Comparison of ENCODE assay signal across 18 cellular contexts in the genomic region with DNA sequence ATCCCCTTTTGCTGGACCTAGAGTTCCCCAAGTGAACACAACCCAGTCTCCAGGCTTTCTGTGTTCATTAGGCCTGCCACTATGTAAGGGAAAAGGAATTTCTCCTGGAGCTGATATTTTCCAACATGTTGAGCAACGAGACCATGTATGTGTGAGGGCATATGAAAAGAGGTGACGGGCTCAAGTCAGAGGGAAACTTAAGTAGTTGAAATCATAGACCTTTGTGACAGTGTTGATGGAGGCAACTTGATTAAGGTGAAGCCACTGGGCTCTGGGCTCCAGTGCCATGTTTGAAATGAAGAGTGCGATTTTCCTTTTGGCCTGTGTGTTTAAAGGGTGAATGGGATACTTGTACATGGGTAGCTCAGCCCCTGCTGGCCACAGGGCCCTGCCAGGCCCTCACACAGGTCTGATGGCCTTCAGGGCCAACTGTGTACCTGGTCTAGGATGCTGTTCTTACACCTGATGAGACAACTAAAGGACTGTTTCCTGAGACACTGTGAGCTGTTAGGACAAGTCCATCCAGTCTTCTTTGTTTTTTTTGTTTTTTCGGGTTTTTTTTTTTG. TPM values are rescaled to one million over a fixed set of nuclear protein-coding genes. Genes with fewer than 3 reads are reported as not detected.
DNase-seq lines count a peak whose midpoint lies in the region; ATAC-seq, FAIRE-seq and TF ChIP-seq lines count a peak whose summit lies in the region.
"Had no signal": no experiment of that assay in that cellular context is flagged by ENCODE, and none has a peak within 500 bp of the region (broad histone marks: within the 10 kb centered on the region; RNA-seq: fewer than 3 reads in every experiment).

No MANE protein-coding gene starts in this region.

- H3K27me3 Mint-ChIP-seq in CD8-positive, alpha-beta memory T cell: no peaks in the 10 kb centered on the region

- CTCF ChIA-PET in A549 (lab: Yijun Ruan, JAX): interaction anchor here (0.7 to 3.4 kb wide), 10 partner anchors 8 to 736 kb away, joined by 3 to 17 read pairs (median 3); no protein-coding TSS in a partner anchor
- CTCF ChIA-PET in CD8-positive, alpha-beta memory T cell (lab: Charles Lee): interaction anchor here (1.2 kb wide), 1 partner anchor 716 kb away, joined by 5 read pairs; no protein-coding TSS in a partner anchor

- no peak for TF ChIP-seq POLR2A in A549 (IDR thresholded peaks at IDR 0.05; ENCODE audit: low read length)
- TF ChIP-seq POLR2A in GM12892 (IDR thresholded peaks at IDR 0.05; ENCODE audit: low read depth, low read length): no peak
- no peak for TF ChIP-seq POLR2A in ovary (IDR thresholded peaks at IDR 0.05)

- H3K36me3 ChIP-seq in CD8-positive, alpha-beta memory T cell (ENCODE audit: insufficient read depth, low read length): no peaks in the 10 kb centered on the region
- H3K36me3 ChIP-seq in bronchial epithelial cell (ENCODE audit: control insufficient read depth, insufficient read depth, low read length): peaks cover 3% of the 10 kb centered on the region
- no peaks in the 10 kb centered on the region for H3K36me3 ChIP-seq in ovary

- no peak overlapping the region for H3K4me2 ChIP-seq in A549

- 91% methylated on average over 4 of the region's 4 CpGs for WGBS in A549 (ENCODE audit: missing lambda C conversion rate)
- 91 to 94% (median 93%) methylated on average over 4 of the region's 4 CpGs for WGBS in ovary, 3 donors

- H3K4me1 Mint-ChIP-seq in CD8-positive, alpha-beta memory T cell: peaks cover 36 to 41% (median 37%) of the 10 kb centered on the region in 3 donors

- no peak for FAIRE-seq in A549 (lab: Jason Lieb, UNC)
- no peak for FAIRE-seq in bronchial epithelial cell (lab: Jason Lieb, UNC)
- FAIRE-seq in GM12892 (lab: Jason Lieb, UNC): no peak
- FAIRE-seq: islet of Langerhans had no signal

- TF ChIP-seq RAD21 in A549 (conservative IDR thresholded peaks at IDR 0.05 in 1 of 2, IDR thresholded peaks at IDR 0.05 in 1 of 2): no peak

- no peaks in the 10 kb centered on the region for H3K9me3 ChIP-seq in A549
- H3K9me3 ChIP-seq in CD8-positive, alpha-beta memory T cell (ENCODE audit: low read length): no peaks in the 10 kb centered on the region
- no peaks in the 10 kb centered on the region for H3K9me3 ChIP-seq in ovary
- H3K9me3 ChIP-seq: heart left ventricle had no signal

- TF ChIP-seq EP300 in A549 (IDR thresholded peaks at IDR 0.05): no peak
- TF ChIP-seq EP300 in ovary (IDR thresholded peaks at IDR 0.05): no peak

- no peak overlapping the region for H3K4me3 Mint-ChIP-seq in CD8-positive, alpha-beta memory T cell
- H3K4me3 Mint-ChIP-seq: H9, memory B cell, WTC11 had no signal

- ATAC-seq in A549: peak; percentile 35 to 37; a peak in 5 of 6 replicates
- ATAC-seq in GM21717 (IDR thresholded peaks at IDR 0.05; ENCODE audit: unreplicated experiment): no peak
- ATAC-seq in HG02884 (IDR thresholded peaks at IDR 0.05; ENCODE audit: unreplicated experiment): no peak

- H3K9me3 Mint-ChIP-seq in CD8-positive, alpha-beta memory T cell: no peaks in the 10 kb centered on the region
- H3K9me3 Mint-ChIP-seq: H9, memory B cell, WTC11 had no signal

- peak overlapping the region in 1 of 2 experiments; percentile 6; a peak in 1 of 6 replicates for H3K27ac ChIP-seq in A549
- H3K27ac ChIP-seq in CD8-positive, alpha-beta memory T cell (ENCODE audit: low read depth, low read length): no peak overlapping the region
- H3K27ac ChIP-seq in ovary: no peak overlapping the region

- H3K4me1 ChIP-seq in A549 (peaks cover 25% of the 10 kb centered on the region; the same call in 2 of the 3 replicates), ovary (ENCODE audit: insufficient read depth) (peaks cover 7% of the 10 kb centered on the region)
- peaks cover 23% of the 10 kb centered on the region for H3K4me1 ChIP-seq in CD8-positive, alpha-beta memory T cell (ENCODE audit: insufficient read depth, low read length)

- H3K27ac Mint-ChIP-seq in CD8-positive, alpha-beta memory T cell: peak overlapping the region in 7 of 8 donors; percentile 40 to 82 (median 66)
- H3K27ac Mint-ChIP-seq: memory B cell, WTC11 had no signal

- intact Hi-C loops in ovary (cut with DNase I): no loop called here

- no peak overlapping the region for H3K4me3 ChIP-seq in A549
- H3K4me3 ChIP-seq in CD8-positive, alpha-beta memory T cell (ENCODE audit: low read length): no peak overlapping the region
- H3K4me3 ChIP-seq in bronchial epithelial cell (ENCODE audit: low read depth, low read length): no peak overlapping the region
- H3K4me3 ChIP-seq in ovary: no peak overlapping the region
- H3K4me3 ChIP-seq: coronary artery, heart left ventricle had no signal

- no peak for DNase-seq in A549 (ENCODE audit: low read depth in 1 of 2, low spot score in 1 of 2)
- no peak for DNase-seq in CD8-positive, alpha-beta memory T cell
- DNase-seq in bronchial epithelial cell (ENCODE audit: low read depth): no peak
- DNase-seq in mesenteric fat pad (ENCODE audit: low spot score): peak; percentile 33
- DNase-seq in GM12892 (ENCODE audit: insufficient read length): no peak
- no peak for DNase-seq in ovary
- DNase-seq: activated CD8-positive, alpha-beta memory T cell treated with anti-CD3 and anti-CD28 coated beads, Interleukin-2, amount 50 U/mL, for 48 hours; H9; heart left ventricle; Karpas-422; NCI-H1105 treated with DMSO at 0.1 percent for 48 hours; stimulated activated CD4-positive, alpha-beta T cell treated with anti-CD3 and anti-CD28 coated beads, Interleukin-4, amount 100 ng/mL, for 4 hours had no signal

- POLR2A ChIA-PET in A549 (lab: Yijun Ruan, JAX): no interaction called here
- POLR2A ChIA-PET in CD8-positive, alpha-beta memory T cell (lab: Charles Lee): no interaction called here

- H3K27me3 ChIP-seq in CD8-positive, alpha-beta memory T cell (ENCODE audit: insufficient read depth, low read length, poor library complexity, severe bottlenecking): no peaks in the 10 kb centered on the region
- no peaks in the 10 kb centered on the region for H3K27me3 ChIP-seq in bronchial epithelial cell (ENCODE audit: control insufficient read depth, insufficient read depth, low read length)
- no peaks in the 10 kb centered on the region for H3K27me3 ChIP-seq in ovary
- H3K27me3 ChIP-seq: heart left ventricle had no signal

- TF ChIP-seq CTCF in A549 (IDR thresholded peaks at IDR 0.05): no peak
- peak; percentile 7 for TF ChIP-seq CTCF in bronchial epithelial cell (IDR thresholded peaks at IDR 0.05; ENCODE audit: insufficient read depth, low read length, severe bottlenecking)
- TF ChIP-seq CTCF in ovary (IDR thresholded peaks at IDR 0.05): no peak

- peaks cover 0 to 15% (median 0%) of the 10 kb centered on the region in 3 donors for H3K36me3 Mint-ChIP-seq in CD8-positive, alpha-beta memory T cell
- H3K36me3 Mint-ChIP-seq: memory B cell, WTC11 had no signal

TF ChIP-seq in A549, 52 proteins besides CTCF, POLR2A, EP300 and RAD21:
- TF ChIP-seq, protein P1, sequence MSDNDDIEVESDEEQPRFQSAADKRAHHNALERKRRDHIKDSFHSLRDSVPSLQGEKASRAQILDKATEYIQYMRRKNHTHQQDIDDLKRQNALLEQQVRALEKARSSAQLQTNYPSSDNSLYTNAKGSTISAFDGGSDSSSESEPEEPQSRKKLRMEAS (IDR thresholded peaks at IDR 0.05): peak; percentile 3; the same call in 1 of the 2 replicates
- no peak for TF ChIP-seq HOXB5 (CRISPR knock-in tag; IDR thresholded peaks at IDR 0.05)
- TF ChIP-seq POLR2AphosphoS2 (conservative IDR thresholded peaks at IDR 0.05; ENCODE audit: low read length): peak; percentile 87; the same call in 1 of the 2 replicates
- peak; percentile 65; the same call in 1 of the 2 replicates for TF ChIP-seq HOXA7 (CRISPR knock-in tag; IDR thresholded peaks at IDR 0.05)
- no peak for TF ChIP-seq CBX2 (IDR thresholded peaks at IDR 0.05; ENCODE audit: borderline replicate concordance, low read depth)

RNA-seq across cellular contexts. Expression of a gene that starts 27.1 kb away (rescaled TPM):
- polyA plus RNA-seq in A549 (2011; rRNA removed) (45.7 and 50.6 TPM in 2 replicates), A549 (2017; fragmentation: RNase III; extraction: RNeasy Plus Mini Kit Qiagen cat#74134 plus additional on column Dnase treatment) (68.1 to 73.4 TPM (median 69.0 TPM) in 3 replicates), ovary (10 to 100 TPM; 56.2 to 75.7 TPM)
- 26.7 and 37.2 TPM in 2 replicates for polyA plus RNA-seq in A549 (2012; cell fraction: cytosol; rRNA removed)
- 89.7 and 95.0 TPM in 2 replicates for polyA plus RNA-seq in A549 (2012; cell fraction: nucleus; rRNA removed)
- 86.7 and 103 TPM in 2 replicates for polyA minus RNA-seq in A549 (2011; rRNA and poly(A)+ RNA removed)
- total RNA-seq in CD8-positive, alpha-beta memory T cell: 10 to 100 TPM; 46.2 to 47.3 TPM
- polyA plus RNA-seq in CD8-positive, alpha-beta memory T cell: 14.1 TPM
- total RNA-seq in bronchial epithelial cell (77.1 and 106 TPM in 2 replicates), mesenteric fat pad (259 TPM), ovary (100 to 1,000 TPM; 117 to 322 (median 152) TPM)
- 0.68 TPM for polyA plus RNA-seq in GM12892 (2012; ENCODE audit: missing spikeins)

Comparison
In these comparisons a context has a peak if more than half of its experiments do, and no peak if none do; other contexts are left out.
1. ATAC-seq: peak in A549 (2 of 2); none in GM21717 (single experiment) and HG02884 (single experiment).